ENCODE assay signal across 28 cellular contexts in the genomic region with DNA sequence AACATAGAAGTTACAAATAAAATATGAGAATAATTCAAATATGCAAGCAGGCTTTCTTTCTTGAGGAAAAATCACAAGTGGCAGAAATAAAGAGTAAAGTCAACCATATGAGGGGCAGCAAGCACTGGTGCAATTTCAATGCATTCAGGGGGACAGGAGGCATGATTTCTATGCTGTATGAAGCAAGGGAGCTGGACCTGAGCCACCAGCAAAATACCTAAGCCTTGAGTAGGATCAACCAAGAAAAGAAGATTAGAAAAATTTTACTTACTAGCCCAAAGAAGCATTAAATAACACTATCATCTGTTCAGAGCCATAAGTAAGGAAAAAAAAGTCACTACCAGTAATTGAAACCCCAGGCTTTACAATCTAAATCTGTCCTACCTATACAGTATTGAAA. TPM values are rescaled to one million over a fixed set of nuclear protein-coding genes. Genes with fewer than 3 reads are reported as not detected.
DNase-seq lines count a peak whose midpoint lies in the region; TF ChIP-seq lines count a peak whose summit lies in the region.
"Had no signal": no experiment of that assay in that cellular context is flagged by ENCODE, and none has a peak within 500 bp of the region (broad histone marks: within the 10 kb centered on the region; RNA-seq: fewer than 3 reads in every experiment).

No MANE protein-coding gene starts in this region.

- H3K4me3 ChIP-seq in epithelial cell of esophagus (ENCODE audit: low read length) (no peak overlapping the region), retinal pigment epithelial cell (ENCODE audit: low read length) (no peak overlapping the region)
- H3K4me3 ChIP-seq: gastroesophageal sphincter, K562, spleen, vagina had no signal

- TF ChIP-seq CTCF in epithelial cell of esophagus (IDR thresholded peaks at IDR 0.05; ENCODE audit: insufficient read depth, low read depth, low read length, missing control alignments) = no peak
- TF ChIP-seq CTCF in retinal pigment epithelial cell (conservative IDR thresholded peaks at IDR 0.05; ENCODE audit: low read depth, low read length) = no peak

- in situ Hi-C loops in G401 (cut with HindIII; ENCODE audit: low sequenced_read_pairs) = no loop called here

- DNase-seq in EH (ENCODE audit: low read depth) (peak; percentile 48), NCI-H524 treated with DMSO at 0.1 percent for 48 hours (lab: John Stamatoyannopoulos, UW) (peak; percentile 60), epithelial cell of esophagus (ENCODE audit: low read depth) (peak; percentile 10), retinal pigment epithelial cell (ENCODE audit: low read depth) (peak; percentile 51), NCI-H1436 (lab: John Stamatoyannopoulos, UW) (no peak), G401 (ENCODE audit: low spot score) (no peak), HuH-7 (ENCODE audit: low spot score) (no peak)
- DNase-seq: activated CD4-positive, alpha-beta T cell treated with anti-CD3 and anti-CD28 coated beads, Interleukin-2, amount 10 ng/mL, durations not matched to agents 24 days and 14 days; activated naive CD4-positive, alpha-beta T cell treated with Interleukin-2 at 50 U/mL for 16 hours; activated T-cell treated with anti-CD3 and anti-CD28 coated beads, Interleukin-2, amount 50 U/mL, for 72 hours; amygdala; CD4-positive, alpha-beta T cell; DMS 273 treated with DMSO at 0.1 percent for 48 hours; islet precursor cell; left ventricle myocardium superior; midbrain; naive thymus-derived CD8-positive, alpha-beta T cell; NCI-H1694 treated with DMSO at 0.1 percent for 48 hours; NCI-H2171 treated with DMSO at 0.1 percent for 48 hours; NCI-H526 treated with DMSO at 0.1 percent for 48 hours; RPMI8226; spleen; stimulated activated CD4-positive, alpha-beta T cell treated with anti-CD3 and anti-CD28 coated beads, Interleukin-2, amount 100 ng/mL, for 48 hours had no signal

RNA-seq across cellular contexts. Expression of gene ADGRG7, which starts 6.3 kb away (rescaled TPM):
- not detected in 2 replicates for total RNA-seq in G401 (2014; rRNA removed; shearing (Covaris generic))
- total RNA-seq: activated CD4-positive, alpha-beta T cell treated with anti-CD3 and anti-CD28 coated beads, Interleukin-2, amount 10 ng/mL, durations not matched to agents 24 days and 14 days; activated T-cell treated with anti-CD3 and anti-CD28 coated beads, Interleukin-2, amount 50 U/mL, for 72 hours; CD4-positive, alpha-beta T cell; K562; left ventricle myocardium superior; naive thymus-derived CD8-positive, alpha-beta T cell; osteocyte; spleen; T-helper 2 cell treated with Interferon-gamma antibody and Interleukin-4, amounts not matched to agents 100 ng/mL and 5 ng/mL, for 36 hours; vagina had no signal

Comparison
In these comparisons a context has a peak if more than half of its experiments do, and no peak if none do; other contexts are left out.
1. DNase-seq: peak in EH (single experiment), NCI-H524 treated with DMSO at 0.1 percent for 48 hours (single experiment), epithelial cell of esophagus (single experiment) and retinal pigment epithelial cell (single experiment); none in NCI-H1436 (single experiment), G401 (single experiment) and HuH-7 (single experiment).